In genomic region chr7:127651556-127652332, GRCh38 we compare ENCODE assay signal across 1 cellular context.
TF ChIP-seq lines count a peak whose summit lies in the region.

Gene SND1, plus strand, starts transcription at chr7:127652194. Its CDS starts 180 bp downstream, at chr7:127652374.

TF ChIP-seq in GM12878, 131 proteins besides CTCF, POLR2A, EP300 and RAD21 (continued from another document and continues in another):
- no peak for TF ChIP-seq ZBTB4 (CRISPR knock-in tag; IDR thresholded peaks at IDR 0.05)
- peak; percentile 98 for TF ChIP-seq MXI1 (IDR thresholded peaks at IDR 0.05; ENCODE audit: low read depth, low read length)
- TF ChIP-seq RB1 (IDR thresholded peaks at IDR 0.05; ENCODE audit: borderline replicate concordance) = peak; percentile 63; the same call in 1 of the 2 replicates
- no peak for TF ChIP-seq BCLAF1 (IDR thresholded peaks at IDR 0.05)
- TF ChIP-seq ETV6 (conservative IDR thresholded peaks at IDR 0.05 in 1 of 2, IDR thresholded peaks at IDR 0.05 in 1 of 2; ENCODE audit: borderline replicate concordance in 1 of 2, low read depth in 1 of 2) = no peak
- TF ChIP-seq EGR1 (IDR thresholded peaks at IDR 0.05; ENCODE audit: borderline replicate concordance in 1 of 2, low read depth in 2 of 2, low read length in 2 of 2) = no peak
- TF ChIP-seq CHD4 (IDR thresholded peaks at IDR 0.05) = no peak
- no peak for TF ChIP-seq RUNX3 (IDR thresholded peaks at IDR 0.05; ENCODE audit: low read length)
- TF ChIP-seq KDM1A (IDR thresholded peaks at IDR 0.05; ENCODE audit: borderline replicate concordance) = no peak
- no peak for TF ChIP-seq KLF5 (IDR thresholded peaks at IDR 0.05; ENCODE audit: partially characterized antibody)
- peak; percentile 35 for TF ChIP-seq SMAD1 (IDR thresholded peaks at IDR 0.05; ENCODE audit: low read depth, partially characterized antibody)
- TF ChIP-seq ATF7 (IDR thresholded peaks at IDR 0.05; ENCODE audit: low read depth) = peak; percentile 65
- TF ChIP-seq SMAD5 (IDR thresholded peaks at IDR 0.05; ENCODE audit: low read depth) = peak; percentile 75
- TF ChIP-seq NFIC (IDR thresholded peaks at IDR 0.05; ENCODE audit: low read depth, low read length) = no peak; the same call in 1 of the 2 replicates
- no peak for TF ChIP-seq EZH2 (IDR thresholded peaks at IDR 0.05; ENCODE audit: borderline replicate concordance, control insufficient read depth, low read depth, low read length)
- peak; percentile 63 for TF ChIP-seq HCFC1 (IDR thresholded peaks at IDR 0.05; ENCODE audit: low read length)
- no peak for TF ChIP-seq CUX1 (IDR thresholded peaks at IDR 0.05; ENCODE audit: insufficient replicate concordance, low read depth, low read length)
- no peak for TF ChIP-seq FOXK2 (IDR thresholded peaks at IDR 0.05)
- TF ChIP-seq PBX3 (IDR thresholded peaks at IDR 0.05; ENCODE audit: insufficient replicate concordance, low read depth, low read length) = peak; percentile 44
- no peak for TF ChIP-seq SREBF1 (IDR thresholded peaks at IDR 0.05; ENCODE audit: low read length)
- TF ChIP-seq YBX1 (IDR thresholded peaks at IDR 0.05) = no peak
- no peak for TF ChIP-seq ZNF622 (IDR thresholded peaks at IDR 0.05)
- TF ChIP-seq REST (IDR thresholded peaks at IDR 0.05; ENCODE audit: low read depth, low read length) = no peak
- no peak for TF ChIP-seq HDAC2 (IDR thresholded peaks at IDR 0.05)
- no peak for TF ChIP-seq ZNF24 (IDR thresholded peaks at IDR 0.05)
- TF ChIP-seq IKZF1 (conservative IDR thresholded peaks at IDR 0.05) = peak; percentile 68; the same call in 1 of the 2 replicates
- no peak for TF ChIP-seq ZSCAN29 (IDR thresholded peaks at IDR 0.05)
- TF ChIP-seq ASH2L (IDR thresholded peaks at IDR 0.05; ENCODE audit: borderline replicate concordance, low read depth) = no peak
- no peak for TF ChIP-seq ZBED1 (IDR thresholded peaks at IDR 0.05; ENCODE audit: borderline replicate concordance)
- no peak for TF ChIP-seq ZNF274 (IDR thresholded peaks at IDR 0.05; ENCODE audit: insufficient read depth, insufficient read length)
- peak; percentile 90 for TF ChIP-seq PML (IDR thresholded peaks at IDR 0.05; ENCODE audit: low read length)
- no peak for TF ChIP-seq HDAC6 (IDR thresholded peaks at IDR 0.05; ENCODE audit: unreplicated experiment)
- TF ChIP-seq RELB (IDR thresholded peaks at IDR 0.05; ENCODE audit: low read depth) = peak; percentile 33; the same call in 1 of the 2 replicates
- no peak for TF ChIP-seq IRF5 (IDR thresholded peaks at IDR 0.05; ENCODE audit: borderline replicate concordance)
- peak; percentile 22 for TF ChIP-seq RELA (IDR thresholded peaks at IDR 0.05; ENCODE audit: borderline replicate concordance, partially characterized antibody)
- TF ChIP-seq PKNOX1 (IDR thresholded peaks at IDR 0.05) = peak; percentile 86
- peak; percentile 97 for TF ChIP-seq POLR2AphosphoS5 (IDR thresholded peaks at IDR 0.05; ENCODE audit: low read length)
- TF ChIP-seq RBBP5 (conservative IDR thresholded peaks at IDR 0.05) = no peak
- peak; percentile 73 for TF ChIP-seq IRF3 (IDR thresholded peaks at IDR 0.05)
- TF ChIP-seq MEF2B (IDR thresholded peaks at IDR 0.05; ENCODE audit: partially characterized antibody, poor library complexity, severe bottlenecking) = peak; percentile 11
- TF ChIP-seq BRCA1 (IDR thresholded peaks at IDR 0.05; ENCODE audit: low read depth, low read length) = no peak
